7 cellular contexts compared by ENCODE assay signal in the genomic region with DNA sequence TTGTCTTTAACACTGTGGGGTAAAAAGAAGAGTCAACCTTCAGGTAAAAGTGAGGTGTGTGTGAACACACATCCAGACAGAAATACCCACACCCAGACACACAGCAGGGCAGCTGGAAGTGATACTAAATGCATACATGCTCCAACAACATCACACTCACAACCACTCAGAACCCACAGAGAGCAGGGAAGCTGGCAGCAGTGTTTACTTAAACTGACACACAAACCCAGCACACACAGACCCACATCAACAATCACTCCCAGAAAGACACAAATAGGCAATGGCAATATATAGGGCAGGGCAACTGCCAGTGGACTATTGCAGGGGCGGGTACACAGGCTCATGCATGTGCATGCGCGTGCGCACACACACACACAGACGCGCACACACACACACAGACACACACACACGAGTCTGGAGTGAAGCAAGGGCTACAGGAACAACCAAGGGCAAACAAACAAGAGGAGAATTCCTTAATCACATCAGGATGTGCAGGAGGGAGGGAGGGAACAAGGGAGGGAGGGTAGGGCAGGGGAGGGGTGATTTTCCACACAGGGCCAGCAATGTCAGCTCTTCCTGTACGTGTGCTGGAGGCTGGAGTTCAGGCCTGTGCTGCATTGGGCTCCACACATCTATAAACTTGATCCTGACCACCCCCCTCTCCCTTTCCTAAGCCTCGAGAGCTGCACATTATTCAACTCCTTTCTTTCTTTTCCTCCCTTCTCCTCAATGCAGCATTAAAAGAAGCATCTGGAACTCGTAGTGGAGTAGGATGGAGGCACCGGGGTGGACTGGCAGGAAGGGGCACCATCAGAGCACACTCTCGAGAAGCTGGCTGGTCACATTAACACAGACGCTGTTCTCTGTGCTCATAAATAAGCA.
DNase-seq lines count a peak whose midpoint lies in the region; ATAC-seq, FAIRE-seq and TF ChIP-seq lines count a peak whose summit lies in the region.

No MANE protein-coding gene starts in this region.

- H3K27ac ChIP-seq in brain microvascular endothelial cell (peak overlapping the region; percentile 80), layer of hippocampus (ENCODE audit: low read depth, low read length) (peak overlapping the region; percentile 49), subcutaneous abdominal adipose tissue (ENCODE audit: low read depth, low read length) (peak overlapping the region; percentile 75)

- H3K36me3 ChIP-seq in brain microvascular endothelial cell (replicated peaks), result peaks cover 13% of the 10 kb centered on the region
- H3K36me3 ChIP-seq in subcutaneous abdominal adipose tissue (ENCODE audit: control insufficient read depth in 5 of 5, insufficient read depth in 5 of 5, low read length in 5 of 5), result peaks cover 0 to 26% (median 20%) of the 10 kb centered on the region in 5 donors

- H3K4me3 ChIP-seq in brain microvascular endothelial cell (ENCODE audit: low read depth, low read length), result no peak overlapping the region
- peak overlapping the region in 1 of 5 donors; percentile 36 for H3K4me3 ChIP-seq in subcutaneous abdominal adipose tissue (ENCODE audit: low read depth in 1 of 5, low read length in 5 of 5)

- H3K9ac ChIP-seq in subcutaneous abdominal adipose tissue (ENCODE audit: low read length in 5 of 5), result peak overlapping the region in 2 of 5 donors; percentile 11 to 35

- DNase-seq in HTR-8/SVneo (ENCODE audit: insufficient read length, low spot score) (no peak), brain microvascular endothelial cell (peak; percentile 64), midbrain (lab: John Stamatoyannopoulos, UW) (no peak), HuH-7.5 (ENCODE audit: low spot score) (no peak)

- peak; percentile 59 for FAIRE-seq in HTR-8/SVneo (lab: Jason Lieb, UNC)

- TF ChIP-seq CTCF in brain microvascular endothelial cell (IDR thresholded peaks at IDR 0.05; ENCODE audit: low read depth, low read length, missing control alignments), result no peak

- no peaks in the 10 kb centered on the region for H3K9me3 ChIP-seq in subcutaneous abdominal adipose tissue (ENCODE audit: control insufficient read depth in 5 of 5, low read length in 5 of 5)

- ATAC-seq in HG03565 (IDR thresholded peaks at IDR 0.05; ENCODE audit: unreplicated experiment), result no peak

- H3K27me3 ChIP-seq in brain microvascular endothelial cell (replicated peaks) (no peaks in the 10 kb centered on the region), layer of hippocampus (ENCODE audit: control insufficient read depth, insufficient read depth, low read length) (no peaks in the 10 kb centered on the region), subcutaneous abdominal adipose tissue (ENCODE audit: control insufficient read depth in 5 of 5, insufficient read depth in 4 of 5, low read length in 5 of 5) (no peaks in the 10 kb centered on the region)

- H3K4me1 ChIP-seq in subcutaneous abdominal adipose tissue (ENCODE audit: control insufficient read depth in 5 of 5, insufficient read depth in 5 of 5, low read length in 5 of 5), result peaks cover 41 to 76% (median 67%) of the 10 kb centered on the region in 5 donors

- in situ Hi-C loops in brain microvascular endothelial cell (cut with HindIII; ENCODE audit: low pct_ligation_motif_present, low sequenced_read_pairs), result loop anchor here (10.0 kb wide), 1 partner anchor 90 kb away; no protein-coding TSS in a partner anchor
